19 cellular contexts compared by ENCODE assay signal in genomic region chr1:199508653-199509052, GRCh38.
"Had no signal": no experiment of that assay in that cellular context is flagged by ENCODE, and none has a peak within 500 bp of the region (broad histone marks: within the 10 kb centered on the region; RNA-seq: fewer than 3 reads in every experiment).

No MANE protein-coding gene starts in this region.

- H3K4me2 ChIP-seq: smooth muscle cell had no signal

- H3K27ac ChIP-seq: esophagus squamous epithelium, heart left ventricle, left ventricle myocardium inferior, lower lobe of right lung, thyroid gland had no signal

- H3K4me1 ChIP-seq: esophagus squamous epithelium, heart left ventricle, left ventricle myocardium inferior, lower lobe of right lung, thyroid gland had no signal

- H3K36me3 ChIP-seq: esophagus squamous epithelium, heart left ventricle, left ventricle myocardium inferior, lower lobe of right lung, thyroid gland had no signal

- FAIRE-seq: colon, islet of Langerhans, urothelium cell line had no signal

- H3K9me3 ChIP-seq: esophagus squamous epithelium, heart left ventricle, left ventricle myocardium inferior, lower lobe of right lung, thyroid gland had no signal

- DNase-seq: cerebellar nuclear complex; effector memory CD8-positive, alpha-beta T cell; esophagus squamous epithelium; foreskin fibroblast; heart left ventricle; hippocampal formation; left ventricle myocardium inferior; lower lobe of right lung; mesendoderm; naive B cell; posterior cingulate gyrus; right cardiac atrium; stimulated activated CD4-positive, alpha-beta T cell treated with anti-CD3 and anti-CD28 coated beads, Interleukin-2, amount 100 ng/mL, for 48 hours; stimulated activated naive CD4-positive, alpha-beta T cell treated with Interleukin-2 at 50 U/mL for 16 hours; thyroid gland had no signal

- ATAC-seq: effector memory CD8-positive, alpha-beta T cell; heart left ventricle; lower lobe of right lung; right cardiac atrium had no signal

- H3K27me3 ChIP-seq: esophagus squamous epithelium, heart left ventricle, thyroid gland had no signal

- H3K4me3 ChIP-seq: esophagus squamous epithelium, heart left ventricle, left ventricle myocardium inferior, lower lobe of right lung, smooth muscle cell, thyroid gland had no signal
